In genomic region chr6:112251170-112251945, GRCh38 we compare ENCODE assay signal across 12 cellular contexts. TPM values are rescaled to one million over a fixed set of nuclear protein-coding genes. Genes with fewer than 3 reads are reported as not detected.
A peak's percentile ranks its signal among the peaks of the same experiment; 100 is the strongest.
DNase-seq lines count a peak whose midpoint lies in the region; ATAC-seq lines count a peak whose summit lies in the region.
"Had no signal": no experiment of that assay in that cellular context is flagged by ENCODE, and none has a peak within 500 bp of the region (broad histone marks: within the 10 kb centered on the region; RNA-seq: fewer than 3 reads in every experiment).

No MANE protein-coding gene starts in this region.

- H3K27ac ChIP-seq in caudate nucleus (ENCODE audit: low read depth, low read length), result peak overlapping the region; percentile 11
- peak overlapping the region in 15 of 21 experiments; percentile 3 to 98 (median 80) for H3K27ac ChIP-seq in skin epidermis

- ATAC-seq in HG03196 (IDR thresholded peaks at IDR 0.05; ENCODE audit: unreplicated experiment), result no peak

- in situ Hi-C loops in G401 (cut with HindIII; ENCODE audit: low sequenced_read_pairs), result no loop called here

- H3K4me3 ChIP-seq in skin epidermis, result peak overlapping the region in 6 of 7 experiments; percentile 8 to 61 (median 51)

- DNase-seq in G401 (ENCODE audit: low spot score) (peak; percentile 12), caudate nucleus (lab: John Stamatoyannopoulos, UW) (peak in 2 of 61 donors; percentile 1 to 18), kidney tubule cell (ENCODE audit: low spot score) (peak; percentile 48), 8988T (no peak), RPMI8226 (no peak), DMS79 (lab: John Stamatoyannopoulos, UW) (no peak)
- DNase-seq: activated CD4-positive, alpha-beta memory T cell treated with anti-CD3 and anti-CD28 coated beads, Interleukin-2, amount 10 ng/mL, durations not matched to agents 7 days and 5 days; NCI-H1694; stimulated activated CD4-positive, alpha-beta T cell treated with anti-CD3 and anti-CD28 coated beads, Interleukin-12 subunit alpha, Interleukin-12 subunit beta, amount 100 ng/mL, for 4 hours; stimulated activated naive CD4-positive, alpha-beta T cell treated with Interleukin-2 at 50 U/mL for 16 hours had no signal

RNA-seq across cellular contexts. Expression of gene LAMA4, which starts 3.0 kb away (rescaled TPM):
- 2.3 and 2.6 TPM in 2 replicates for total RNA-seq in G401 (2014; rRNA removed; shearing (Covaris generic))
- total RNA-seq: activated CD4-positive, alpha-beta memory T cell treated with anti-CD3 and anti-CD28 coated beads, Interleukin-2, amount 10 ng/mL, durations not matched to agents 7 days and 5 days had no signal

Comparison
In these comparisons a context has a peak if more than half of its experiments do, and no peak if none do; other contexts are left out.
1. DNase-seq: peak in G401 (single experiment) and kidney tubule cell (single experiment); none in 8988T (single experiment), RPMI8226 (single experiment) and DMS79 (single experiment).